1 cellular context compared by ENCODE assay signal in genomic region chr3:160565442-160566403, GRCh38.
TF ChIP-seq lines count a peak whose summit lies in the region.

KPNA4 (minus strand) TSS chr3:160565571; CDS start chr3:160565282, 289 bp downstream.

TF ChIP-seq in HepG2, 621 proteins besides CTCF, POLR2A, EP300 and RAD21 (continued from another document and continues in another):
- TF ChIP-seq TERF1 (CRISPR knock-in tag; IDR thresholded peaks at IDR 0.05): no peak
- TF ChIP-seq YEATS4 (CRISPR knock-in tag; IDR thresholded peaks at IDR 0.05; ENCODE audit: borderline replicate concordance): no peak
- TF ChIP-seq ZBTB7A (CRISPR knock-in tag; IDR thresholded peaks at IDR 0.05): no peak
- TF ChIP-seq MED13 (CRISPR knock-in tag; IDR thresholded peaks at IDR 0.05): no peak
- TF ChIP-seq POLR2G (IDR thresholded peaks at IDR 0.05; ENCODE audit: low read depth, low read length): peak; percentile 89
- no peak for TF ChIP-seq HCFC1 (IDR thresholded peaks at IDR 0.05; ENCODE audit: low read depth, low read length)
- peak; percentile 21; the same call in 1 of the 2 replicates for TF ChIP-seq TMF1 (CRISPR knock-in tag; IDR thresholded peaks at IDR 0.05; ENCODE audit: low read depth)
- no peak for TF ChIP-seq ZNF589 (CRISPR knock-in tag; conservative IDR thresholded peaks at IDR 0.05)
- no peak for TF ChIP-seq ZNF280D (CRISPR knock-in tag; IDR thresholded peaks at IDR 0.05)
- no peak for TF ChIP-seq PREB (CRISPR knock-in tag; IDR thresholded peaks at IDR 0.05)
- no peak for TF ChIP-seq ZKSCAN8 (CRISPR knock-in tag; IDR thresholded peaks at IDR 0.05; ENCODE audit: borderline replicate concordance)
- no peak for TF ChIP-seq ZC3H13 (CRISPR knock-in tag; IDR thresholded peaks at IDR 0.05)
- TF ChIP-seq IRX3 (CRISPR knock-in tag; IDR thresholded peaks at IDR 0.05; ENCODE audit: borderline replicate concordance, low read depth): no peak
- TF ChIP-seq ZNF75D (CRISPR knock-in tag; IDR thresholded peaks at IDR 0.05; ENCODE audit: borderline replicate concordance): no peak; the same call in 1 of the 2 replicates
- no peak for TF ChIP-seq ZSCAN5A (CRISPR knock-in tag; IDR thresholded peaks at IDR 0.05; ENCODE audit: borderline replicate concordance)
- peak; percentile 83 for TF ChIP-seq NFYB (CRISPR knock-in tag; IDR thresholded peaks at IDR 0.05)
- TF ChIP-seq NONO (IDR thresholded peaks at IDR 0.05): no peak
- peak; percentile 26; the same call in 1 of the 2 replicates for TF ChIP-seq NONO (CRISPR knock-in tag; conservative IDR thresholded peaks at IDR 0.05)
- 0 out of 2 replicates have a peak, but pooled peaks have one; percentile 73 for TF ChIP-seq ZNF543 (CRISPR knock-in tag; IDR thresholded peaks at IDR 0.05)
- peak; percentile 64 for TF ChIP-seq THAP11 (CRISPR knock-in tag; IDR thresholded peaks at IDR 0.05)
- 0 out of 2 replicates have a peak, but pooled peaks have one; percentile 22 for TF ChIP-seq SNAI1 (CRISPR knock-in tag; IDR thresholded peaks at IDR 0.05; ENCODE audit: borderline replicate concordance)
- TF ChIP-seq PRDM10 (CRISPR knock-in tag; IDR thresholded peaks at IDR 0.05; ENCODE audit: low read depth): peak; percentile 80
- no peak; the same call in 1 of the 2 replicates for TF ChIP-seq ZNF350 (CRISPR knock-in tag; IDR thresholded peaks at IDR 0.05; ENCODE audit: borderline replicate concordance, low read depth)
- TF ChIP-seq TEF (CRISPR knock-in tag; IDR thresholded peaks at IDR 0.05): no peak
- no peak; the same call in 1 of the 2 replicates for TF ChIP-seq ZNF691 (CRISPR knock-in tag; IDR thresholded peaks at IDR 0.05; ENCODE audit: borderline replicate concordance, low read depth)
- no peak for TF ChIP-seq HNRNPUL1 (IDR thresholded peaks at IDR 0.05; ENCODE audit: low read depth, low read length)
- TF ChIP-seq AFF4 (CRISPR knock-in tag; IDR thresholded peaks at IDR 0.05): no peak
- no peak for TF ChIP-seq ZNF362 (CRISPR knock-in tag; IDR thresholded peaks at IDR 0.05; ENCODE audit: borderline replicate concordance)
- TF ChIP-seq LBX2 (CRISPR knock-in tag; IDR thresholded peaks at IDR 0.05; ENCODE audit: borderline replicate concordance): no peak
- TF ChIP-seq DMTF1 (CRISPR knock-in tag; IDR thresholded peaks at IDR 0.05): 0 out of 2 replicates have a peak, but pooled peaks have one; percentile 67
- TF ChIP-seq THAP7 (CRISPR knock-in tag; IDR thresholded peaks at IDR 0.05): no peak
- TF ChIP-seq ZNF83 (CRISPR knock-in tag; IDR thresholded peaks at IDR 0.05; ENCODE audit: borderline replicate concordance): no peak
